8 cellular contexts compared by ENCODE assay signal in genomic region chr2:85853499-85854165, GRCh38. TPM values are rescaled to one million over a fixed set of nuclear protein-coding genes. Genes with fewer than 3 reads are reported as not detected.
DNase-seq lines count a peak whose midpoint lies in the region; ATAC-seq lines count a peak whose summit lies in the region.

No MANE protein-coding gene starts in this region.

- ATAC-seq in HG03095 (IDR thresholded peaks at IDR 0.05; ENCODE audit: unreplicated experiment) (peak; percentile 55), HG03439 (IDR thresholded peaks at IDR 0.05; ENCODE audit: unreplicated experiment) (no peak)
- peak; percentile 62 to 64 for ATAC-seq in activated T-cell treated with anti-CD3 and anti-CD28 coated beads, Interleukin-2, amount 50 U/mL, for 72 hours (replicated peaks in 1 of 2)
- ATAC-seq in naive thymus-derived CD8-positive, alpha-beta T cell: peak; percentile 49 to 52

- no peaks in the 10 kb centered on the region for H3K27me3 Mint-ChIP-seq in activated T-cell treated with anti-CD3 and anti-CD28 coated beads, Interleukin-2, amount 50 U/mL, for 72 hours (ENCODE audit: low read depth)
- H3K27me3 Mint-ChIP-seq in naive thymus-derived CD8-positive, alpha-beta T cell: no peaks in the 10 kb centered on the region

- POLR2A ChIA-PET in naive thymus-derived CD8-positive, alpha-beta T cell (lab: Charles Lee): interaction anchor here (0.5 to 4.7 kb wide), 17 partner anchors 11 to 252 kb away, joined by 3 to 97 read pairs (median 4); partner anchors contain the start of genes POLR1A, PTCD3 and ST3GAL5

- peaks cover 47% of the 10 kb centered on the region for H3K4me1 Mint-ChIP-seq in activated T-cell treated with anti-CD3 and anti-CD28 coated beads, Interleukin-2, amount 50 U/mL, for 72 hours (ENCODE audit: low read depth)
- peaks cover 33 to 80% (median 77%) of the 10 kb centered on the region in 4 donors for H3K4me1 Mint-ChIP-seq in naive thymus-derived CD8-positive, alpha-beta T cell

- H3K36me3 Mint-ChIP-seq in activated T-cell treated with anti-CD3 and anti-CD28 coated beads, Interleukin-2, amount 50 U/mL, for 72 hours (ENCODE audit: insufficient read depth in 2 of 2): peaks cover 4 to 6% of the 10 kb centered on the region in 2 donors
- H3K36me3 Mint-ChIP-seq in naive thymus-derived CD8-positive, alpha-beta T cell: peaks cover 0 to 45% (median 24%) of the 10 kb centered on the region in 3 donors

- peak overlapping the region; percentile 88 for H3K27ac Mint-ChIP-seq in activated T-cell treated with anti-CD3 and anti-CD28 coated beads, Interleukin-2, amount 50 U/mL, for 72 hours
- H3K27ac Mint-ChIP-seq in naive thymus-derived CD8-positive, alpha-beta T cell: peak overlapping the region; percentile 97 to 100 (median 100)

- DNase-seq in activated effector memory CD4-positive, alpha-beta T cell treated with anti-CD3 and anti-CD28 coated beads, Interleukin-2, amount 50 U/mL, for 16 hours: peak; percentile 67
- no peak for DNase-seq in activated effector memory CD4-positive, alpha-beta T cell treated with Interleukin-2 at 50 U/mL for 16 hours
- peak in 1 of 2 donors; percentile 15 for DNase-seq in activated T-cell treated with anti-CD3 and anti-CD28 coated beads, Interleukin-2, amount 50 U/mL, for 72 hours
- peak in 7 of 10 donors; percentile 23 to 81 (median 57) for DNase-seq in naive thymus-derived CD8-positive, alpha-beta T cell
- DNase-seq in HPDE6-E6E7 (ENCODE audit: extremely low spot score): no peak
- no peak for DNase-seq in inferior parietal cortex (ENCODE audit: extremely low spot score)

- H3K4me3 Mint-ChIP-seq in activated T-cell treated with anti-CD3 and anti-CD28 coated beads, Interleukin-2, amount 50 U/mL, for 72 hours: peak overlapping the region; percentile 79 to 82
- H3K4me3 Mint-ChIP-seq in naive thymus-derived CD8-positive, alpha-beta T cell: peak overlapping the region; percentile 66 to 90 (median 86)

- H3K9me3 Mint-ChIP-seq in activated T-cell treated with anti-CD3 and anti-CD28 coated beads, Interleukin-2, amount 50 U/mL, for 72 hours: peaks cover 3 to 7% of the 10 kb centered on the region in 2 donors
- peaks cover 0 to 7% (median 0%) of the 10 kb centered on the region in 9 donors for H3K9me3 Mint-ChIP-seq in naive thymus-derived CD8-positive, alpha-beta T cell

RNA-seq across cellular contexts. Expression of gene ST3GAL5, which starts 35.2 kb away (rescaled TPM):
- total RNA-seq in activated T-cell treated with anti-CD3 and anti-CD28 coated beads, Interleukin-2, amount 50 U/mL, for 72 hours: 10 to 100 TPM; 10.4 to 11.3 TPM
- total RNA-seq in naive thymus-derived CD8-positive, alpha-beta T cell: 10 to 100 TPM; 42.1 to 44.1 TPM
- polyA plus RNA-seq in naive thymus-derived CD8-positive, alpha-beta T cell: 10 to 100 TPM; 17.1 to 23.8 (median 17.3) TPM

Comparison
In these comparisons a context has a peak if more than half of its experiments do, and no peak if none do; other contexts are left out.
1. DNase-seq: peak in activated effector memory CD4-positive, alpha-beta T cell treated with anti-CD3 and anti-CD28 coated beads, Interleukin-2, amount 50 U/mL, for 16 hours (single experiment) and naive thymus-derived CD8-positive, alpha-beta T cell (7 of 10); none in activated effector memory CD4-positive, alpha-beta T cell treated with Interleukin-2 at 50 U/mL for 16 hours (single experiment), HPDE6-E6E7 (single experiment) and inferior parietal cortex (single experiment).